Comparison of ENCODE assay signal across 1 cellular context in the genomic region with DNA sequence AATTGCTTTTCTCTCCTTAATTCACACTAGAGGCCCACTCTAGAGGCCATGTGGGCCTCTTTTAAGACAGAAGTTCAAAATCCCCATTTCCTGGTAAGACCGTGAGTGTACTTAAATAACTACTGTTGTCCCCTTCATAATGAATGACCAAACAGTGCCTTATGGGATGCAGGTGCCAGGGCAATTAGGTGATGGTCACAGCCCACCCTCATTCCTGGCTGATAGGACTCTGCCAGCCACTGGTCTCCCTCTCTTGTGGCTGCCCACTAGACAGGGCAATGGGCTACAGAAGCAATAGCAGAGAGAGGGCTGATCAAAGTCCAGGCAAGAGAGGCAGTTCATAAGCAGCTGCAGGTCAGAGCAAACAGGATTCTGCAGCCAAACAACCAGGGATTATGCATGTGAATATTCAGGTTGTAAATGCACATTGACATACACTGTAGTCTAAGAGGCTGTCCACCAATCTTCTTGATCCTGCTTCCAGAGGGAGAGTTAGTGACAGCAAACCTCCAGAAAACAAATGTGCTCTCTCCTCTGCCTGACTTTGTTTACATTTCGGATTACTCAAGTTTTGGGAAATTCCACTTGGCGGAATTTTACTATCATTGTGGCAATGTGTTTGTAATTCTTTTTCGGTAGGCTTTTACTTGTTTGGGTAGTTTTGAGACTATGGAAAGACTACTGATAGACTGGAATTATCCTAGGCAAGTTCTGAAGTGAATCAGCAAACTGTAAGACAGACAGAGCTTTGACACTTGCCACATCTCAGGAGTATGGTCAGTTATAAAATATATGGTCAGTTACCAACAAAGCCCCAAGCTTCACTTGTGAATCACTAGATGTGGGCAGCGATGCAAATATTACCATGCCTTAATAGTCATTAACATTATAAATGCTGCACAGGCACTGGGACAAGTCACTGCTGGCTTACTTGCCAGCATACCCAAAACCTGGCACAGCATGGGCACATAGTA.
TF ChIP-seq lines count a peak whose summit lies in the region.

No MANE protein-coding gene starts in this region.

TF ChIP-seq in HepG2, 621 proteins besides CTCF, POLR2A, EP300 and RAD21 (continued from another document and continues in another):
- TF ChIP-seq ZNF646 (CRISPR knock-in tag; IDR thresholded peaks at IDR 0.05) (peak; percentile 70; the same call in 1 of the 2 replicates), SSRP1 (CRISPR knock-in tag; IDR thresholded peaks at IDR 0.05) (peak; percentile 46; the same call in 1 of the 2 replicates), RARA (CRISPR knock-in tag; IDR thresholded peaks at IDR 0.05) (peak; percentile 63), IRX3 (CRISPR knock-in tag; IDR thresholded peaks at IDR 0.05; ENCODE audit: borderline replicate concordance, low read depth) (no peak), NONO (IDR thresholded peaks at IDR 0.05) (no peak), NONO (CRISPR knock-in tag; conservative IDR thresholded peaks at IDR 0.05) (peak; percentile 78; the same call in 1 of the 2 replicates), CBX2 (IDR thresholded peaks at IDR 0.05; ENCODE audit: low read depth, low read length) (no peak), CBX2 (CRISPR knock-in tag; IDR thresholded peaks at IDR 0.05; ENCODE audit: low read depth) (no peak), BCL6 (CRISPR knock-in tag; IDR thresholded peaks at IDR 0.05) (peak; percentile 75; the same call in 1 of the 2 replicates), ATF7-NPFF (CRISPR knock-in tag; IDR thresholded peaks at IDR 0.05; ENCODE audit: low read depth) (no peak), SP140L (CRISPR knock-in tag; IDR thresholded peaks at IDR 0.05; ENCODE audit: borderline replicate concordance) (no peak), ZNF441 (CRISPR knock-in tag; IDR thresholded peaks at IDR 0.05; ENCODE audit: borderline replicate concordance) (no peak; the same call in 1 of the 2 replicates), RELA (CRISPR knock-in tag; IDR thresholded peaks at IDR 0.05) (no peak), HES4 (CRISPR knock-in tag; IDR thresholded peaks at IDR 0.05; ENCODE audit: borderline replicate concordance) (no peak), ZNF83 (CRISPR knock-in tag; IDR thresholded peaks at IDR 0.05; ENCODE audit: borderline replicate concordance) (no peak), YEATS4 (CRISPR knock-in tag; IDR thresholded peaks at IDR 0.05; ENCODE audit: borderline replicate concordance) (no peak), SMARCE1 (IDR thresholded peaks at IDR 0.05; ENCODE audit: borderline replicate concordance) (no peak), ZNF547 (CRISPR knock-in tag; IDR thresholded peaks at IDR 0.05) (0 out of 2 replicates have a peak, but pooled peaks have one; percentile 56), ZNF577 (CRISPR knock-in tag; IDR thresholded peaks at IDR 0.05; ENCODE audit: borderline replicate concordance, low read depth) (no peak), ZSCAN30 (CRISPR knock-in tag; IDR thresholded peaks at IDR 0.05) (peak; percentile 78; the same call in 1 of the 2 replicates), POLR2G (IDR thresholded peaks at IDR 0.05; ENCODE audit: low read depth, low read length) (peak; percentile 92), ZNF343 (CRISPR knock-in tag; IDR thresholded peaks at IDR 0.05) (no peak), NFKBIZ (CRISPR knock-in tag; IDR thresholded peaks at IDR 0.05) (peak; percentile 91; the same call in 1 of the 2 replicates), IKZF1 (IDR thresholded peaks at IDR 0.05) (no peak), ZNF597 (CRISPR knock-in tag; IDR thresholded peaks at IDR 0.05) (no peak), ZBTB7B (CRISPR knock-in tag; IDR thresholded peaks at IDR 0.05) (peak; percentile 87), ZNF143 (CRISPR knock-in tag; IDR thresholded peaks at IDR 0.05) (no peak), ZMYM3 (CRISPR knock-in tag; IDR thresholded peaks at IDR 0.05) (peak; percentile 94), ZSCAN20 (CRISPR knock-in tag; IDR thresholded peaks at IDR 0.05; ENCODE audit: borderline replicate concordance) (no peak), ZNF816 (CRISPR knock-in tag; IDR thresholded peaks at IDR 0.05; ENCODE audit: borderline replicate concordance) (no peak), ZNF138 (CRISPR knock-in tag; IDR thresholded peaks at IDR 0.05; ENCODE audit: low read depth) (no peak; the same call in 1 of the 2 replicates), RBAK (CRISPR knock-in tag; IDR thresholded peaks at IDR 0.05) (peak; percentile 66; the same call in 1 of the 2 replicates), NFE2L1 (CRISPR knock-in tag; IDR thresholded peaks at IDR 0.05; ENCODE audit: borderline replicate concordance) (no peak), ZNF460 (CRISPR knock-in tag; IDR thresholded peaks at IDR 0.05; ENCODE audit: borderline replicate concordance) (no peak), CENPX (CRISPR knock-in tag; IDR thresholded peaks at IDR 0.05) (no peak), GABPB1 (CRISPR knock-in tag; IDR thresholded peaks at IDR 0.05) (no peak; the same call in 1 of the 2 replicates), ADNP (CRISPR knock-in tag; IDR thresholded peaks at IDR 0.05) (no peak), MED13 (CRISPR knock-in tag; IDR thresholded peaks at IDR 0.05) (peak; percentile 14; the same call in 1 of the 2 replicates), SALL1 (CRISPR knock-in tag; IDR thresholded peaks at IDR 0.05) (peak; percentile 99), RFX3 (CRISPR knock-in tag; IDR thresholded peaks at IDR 0.05) (no peak), STAT5B (CRISPR knock-in tag; IDR thresholded peaks at IDR 0.05) (no peak)
- TF ChIP-seq, protein P1, sequence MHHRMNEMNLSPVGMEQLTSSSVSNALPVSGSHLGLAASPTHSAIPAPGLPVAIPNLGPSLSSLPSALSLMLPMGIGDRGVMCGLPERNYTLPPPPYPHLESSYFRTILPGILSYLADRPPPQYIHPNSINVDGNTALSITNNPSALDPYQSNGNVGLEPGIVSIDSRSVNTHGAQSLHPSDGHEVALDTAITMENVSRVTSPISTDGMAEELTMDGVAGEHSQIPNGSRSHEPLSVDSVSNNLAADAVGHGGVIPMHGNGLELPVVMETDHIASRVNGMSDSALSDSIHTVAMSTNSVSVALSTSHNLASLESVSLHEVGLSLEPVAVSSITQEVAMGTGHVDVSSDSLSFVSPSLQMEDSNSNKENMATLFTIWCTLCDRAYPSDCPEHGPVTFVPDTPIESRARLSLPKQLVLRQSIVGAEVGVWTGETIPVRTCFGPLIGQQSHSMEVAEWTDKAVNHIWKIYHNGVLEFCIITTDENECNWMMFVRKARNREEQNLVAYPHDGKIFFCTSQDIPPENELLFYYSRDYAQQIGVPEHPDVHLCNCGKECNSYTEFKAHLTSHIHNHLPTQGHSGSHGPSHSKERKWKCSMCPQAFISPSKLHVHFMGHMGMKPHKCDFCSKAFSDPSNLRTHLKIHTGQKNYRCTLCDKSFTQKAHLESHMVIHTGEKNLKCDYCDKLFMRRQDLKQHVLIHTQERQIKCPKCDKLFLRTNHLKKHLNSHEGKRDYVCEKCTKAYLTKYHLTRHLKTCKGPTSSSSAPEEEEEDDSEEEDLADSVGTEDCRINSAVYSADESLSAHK (CRISPR knock-in tag; IDR thresholded peaks at IDR 0.05; ENCODE audit: borderline replicate concordance): no peak
- TF ChIP-seq, protein P2, sequence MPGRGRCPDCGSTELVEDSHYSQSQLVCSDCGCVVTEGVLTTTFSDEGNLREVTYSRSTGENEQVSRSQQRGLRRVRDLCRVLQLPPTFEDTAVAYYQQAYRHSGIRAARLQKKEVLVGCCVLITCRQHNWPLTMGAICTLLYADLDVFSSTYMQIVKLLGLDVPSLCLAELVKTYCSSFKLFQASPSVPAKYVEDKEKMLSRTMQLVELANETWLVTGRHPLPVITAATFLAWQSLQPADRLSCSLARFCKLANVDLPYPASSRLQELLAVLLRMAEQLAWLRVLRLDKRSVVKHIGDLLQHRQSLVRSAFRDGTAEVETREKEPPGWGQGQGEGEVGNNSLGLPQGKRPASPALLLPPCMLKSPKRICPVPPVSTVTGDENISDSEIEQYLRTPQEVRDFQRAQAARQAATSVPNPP (CRISPR knock-in tag; IDR thresholded peaks at IDR 0.05): no peak; the same call in 1 of the 2 replicates
- TF ChIP-seq, protein P3, sequence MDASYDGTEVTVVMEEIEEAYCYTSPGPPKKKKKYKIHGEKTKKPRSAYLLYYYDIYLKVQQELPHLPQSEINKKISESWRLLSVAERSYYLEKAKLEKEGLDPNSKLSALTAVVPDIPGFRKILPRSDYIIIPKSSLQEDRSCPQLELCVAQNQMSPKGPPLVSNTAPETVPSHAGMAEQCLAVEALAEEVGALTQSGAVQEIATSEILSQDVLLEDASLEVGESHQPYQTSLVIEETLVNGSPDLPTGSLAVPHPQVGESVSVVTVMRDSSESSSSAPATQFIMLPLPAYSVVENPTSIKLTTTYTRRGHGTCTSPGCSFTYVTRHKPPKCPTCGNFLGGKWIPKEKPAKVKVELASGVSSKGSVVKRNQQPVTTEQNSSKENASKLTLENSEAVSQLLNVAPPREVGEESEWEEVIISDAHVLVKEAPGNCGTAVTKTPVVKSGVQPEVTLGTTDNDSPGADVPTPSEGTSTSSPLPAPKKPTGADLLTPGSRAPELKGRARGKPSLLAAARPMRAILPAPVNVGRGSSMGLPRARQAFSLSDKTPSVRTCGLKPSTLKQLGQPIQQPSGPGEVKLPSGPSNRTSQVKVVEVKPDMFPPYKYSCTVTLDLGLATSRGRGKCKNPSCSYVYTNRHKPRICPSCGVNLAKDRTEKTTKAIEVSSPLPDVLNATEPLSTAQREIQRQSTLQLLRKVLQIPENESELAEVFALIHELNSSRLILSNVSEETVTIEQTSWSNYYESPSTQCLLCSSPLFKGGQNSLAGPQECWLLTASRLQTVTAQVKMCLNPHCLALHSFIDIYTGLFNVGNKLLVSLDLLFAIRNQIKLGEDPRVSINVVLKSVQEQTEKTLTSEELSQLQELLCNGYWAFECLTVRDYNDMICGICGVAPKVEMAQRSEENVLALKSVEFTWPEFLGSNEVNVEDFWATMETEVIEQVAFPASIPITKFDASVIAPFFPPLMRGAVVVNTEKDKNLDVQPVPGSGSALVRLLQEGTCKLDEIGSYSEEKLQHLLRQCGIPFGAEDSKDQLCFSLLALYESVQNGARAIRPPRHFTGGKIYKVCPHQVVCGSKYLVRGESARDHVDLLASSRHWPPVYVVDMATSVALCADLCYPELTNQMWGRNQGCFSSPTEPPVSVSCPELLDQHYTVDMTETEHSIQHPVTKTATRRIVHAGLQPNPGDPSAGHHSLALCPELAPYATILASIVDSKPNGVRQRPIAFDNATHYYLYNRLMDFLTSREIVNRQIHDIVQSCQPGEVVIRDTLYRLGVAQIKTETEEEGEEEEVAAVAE (CRISPR knock-in tag; IDR thresholded peaks at IDR 0.05; ENCODE audit: borderline replicate concordance): peak; percentile 13; the same call in 1 of the 2 replicates
- TF ChIP-seq, protein P4, sequence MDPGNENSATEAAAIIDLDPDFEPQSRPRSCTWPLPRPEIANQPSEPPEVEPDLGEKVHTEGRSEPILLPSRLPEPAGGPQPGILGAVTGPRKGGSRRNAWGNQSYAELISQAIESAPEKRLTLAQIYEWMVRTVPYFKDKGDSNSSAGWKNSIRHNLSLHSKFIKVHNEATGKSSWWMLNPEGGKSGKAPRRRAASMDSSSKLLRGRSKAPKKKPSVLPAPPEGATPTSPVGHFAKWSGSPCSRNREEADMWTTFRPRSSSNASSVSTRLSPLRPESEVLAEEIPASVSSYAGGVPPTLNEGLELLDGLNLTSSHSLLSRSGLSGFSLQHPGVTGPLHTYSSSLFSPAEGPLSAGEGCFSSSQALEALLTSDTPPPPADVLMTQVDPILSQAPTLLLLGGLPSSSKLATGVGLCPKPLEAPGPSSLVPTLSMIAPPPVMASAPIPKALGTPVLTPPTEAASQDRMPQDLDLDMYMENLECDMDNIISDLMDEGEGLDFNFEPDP (CRISPR knock-in tag; conservative IDR thresholded peaks at IDR 0.05): no peak
